8 cellular contexts compared by ENCODE assay signal in genomic region chr6:142846883-142847287, GRCh38.
DNase-seq lines count a peak whose midpoint lies in the region; ATAC-seq and TF ChIP-seq lines count a peak whose summit lies in the region.

No MANE protein-coding gene starts in this region.

- in situ Hi-C loops in IMR-90 (cut with MboI; ENCODE audit: low sequenced_read_pairs): no loop called here

- CTCF ChIA-PET in IMR-90 (lab: Yijun Ruan, JAX): no interaction called here

- H4K91ac ChIP-seq in IMR-90 (ENCODE audit: insufficient read depth, low read depth, low read length): no peak overlapping the region

- H2AFZ ChIP-seq in IMR-90 (replicated peaks; ENCODE audit: low read length, poor library complexity): peak overlapping the region; percentile 24

- H3K9ac ChIP-seq in IMR-90 (ENCODE audit: low read depth, low read length): no peak overlapping the region

- H3K27ac ChIP-seq in IMR-90 (ENCODE audit: insufficient read depth, low read length): peak overlapping the region; percentile 38; the same call in 1 of the 2 replicates

- POLR2A ChIA-PET in IMR-90 (lab: Charles Lee; ENCODE audit: unreplicated experiment): no interaction called here

- H2BK15ac ChIP-seq in IMR-90 (ENCODE audit: low read depth, low read length): 0 out of 3 replicates have a peak overlapping the region, but pooled peaks have one; percentile 17

- peak overlapping the region; percentile 73; the same call in 1 of the 2 replicates for H3K23ac ChIP-seq in IMR-90 (ENCODE audit: low read depth, low read length)

- peak overlapping the region; percentile 82 for H3K4ac ChIP-seq in IMR-90 (ENCODE audit: low read depth, low read length)

- H3K4me2 ChIP-seq in IMR-90 (ENCODE audit: low read depth, low read length): peak overlapping the region; percentile 81

- dilution Hi-C loops in IMR-90 (cut with HindIII; ENCODE audit: low sequenced_read_pairs, unreplicated experiment): no loop called here

- peak overlapping the region; percentile 84 for H2BK5ac ChIP-seq in IMR-90 (ENCODE audit: low read depth, low read length, poor library complexity, severe bottlenecking)

- no peak overlapping the region for H2AK5ac ChIP-seq in IMR-90 (ENCODE audit: low read depth, low read length)

- peaks cover 24% of the 10 kb centered on the region for H3K4me1 ChIP-seq in IMR-90 (ENCODE audit: control insufficient read depth, insufficient read depth, low read length)

- H3K36me3 ChIP-seq in IMR-90 (ENCODE audit: control insufficient read depth, insufficient read depth, low read length): no peaks in the 10 kb centered on the region

- peak overlapping the region; percentile 45; the same call in 1 of the 2 replicates for H4K5ac ChIP-seq in IMR-90 (ENCODE audit: low read depth, low read length)

- peak overlapping the region; percentile 3 to 63; a peak in 1 of 4 replicates for H4K8ac ChIP-seq in IMR-90 (ENCODE audit: low read depth in 2 of 2, low read length in 2 of 2)

- no peaks in the 10 kb centered on the region for H3K9me3 ChIP-seq in IMR-90 (ENCODE audit: control insufficient read depth, insufficient read depth, low read length)

- peak overlapping the region; percentile 65; the same call in 1 of the 2 replicates for H3K14ac ChIP-seq in IMR-90 (replicated peaks; ENCODE audit: low read depth, low read length)

- TF ChIP-seq POLR2A in IMR-90 (IDR thresholded peaks at IDR 0.05; ENCODE audit: low read depth, low read length): peak; percentile 49; the same call in 1 of the 2 replicates

- H3K27me3 ChIP-seq in IMR-90 (ENCODE audit: control insufficient read depth, insufficient read depth, low read length): no peaks in the 10 kb centered on the region

- no TSS peak for BruUV-seq in IMR-90 (replicated peaks; lab: Mats Ljungman, UMichigan)

- peak overlapping the region; percentile 67 for H2BK120ac ChIP-seq in IMR-90 (ENCODE audit: low read depth, low read length)

- H3K27ac Mint-ChIP-seq in mesothelial cell of epicardium: peak overlapping the region; percentile 97

- TF ChIP-seq CTCF in IMR-90 (conservative IDR thresholded peaks at IDR 0.05; ENCODE audit: low read depth, low read length) (no peak), cardiac fibroblast (IDR thresholded peaks at IDR 0.05; ENCODE audit: low read depth, low read length) (no peak), mesothelial cell of epicardium (IDR thresholded peaks at IDR 0.05; ENCODE audit: unreplicated experiment) (no peak)

- peak overlapping the region; percentile 52; the same call in 1 of the 2 replicates for H3K56ac ChIP-seq in IMR-90 (ENCODE audit: extremely low read depth, insufficient read depth, low read length)

- peak; percentile 69 for ATAC-seq in IMR-90 (ENCODE audit: low read depth)

- peak overlapping the region; percentile 77 for H2BK20ac ChIP-seq in IMR-90 (ENCODE audit: low read depth, low read length)

- H3K9me3 Mint-ChIP-seq in mesothelial cell of epicardium: no peaks in the 10 kb centered on the region

- H4K20me1 ChIP-seq in IMR-90 (ENCODE audit: insufficient read depth, low read length): peaks cover 4% of the 10 kb centered on the region; the same call in 1 of the 2 replicates

- no CpG with 5 or more reads among the region's 5 CpGs for whole genome bisulfite sequencing in IMR-90 (ENCODE audit: extremely low coverage in 2 of 2, insufficient read length in 1 of 2), 2 experiments

- H3K18ac ChIP-seq in IMR-90 (ENCODE audit: low read depth, low read length): peak overlapping the region; percentile 52; the same call in 1 of the 2 replicates

- H3K9me1 ChIP-seq in IMR-90 (ENCODE audit: insufficient read depth, low read length): peaks cover 5% of the 10 kb centered on the region

- DNase-seq in AG08395 (ENCODE audit: low spot score): peak; percentile 80
- peak; percentile 95 for DNase-seq in IMR-90
- peak; percentile 81 to 96 for DNase-seq in cardiac fibroblast (ENCODE audit: low read depth in 2 of 2)
- no peak for DNase-seq in mesothelial cell of epicardium (ENCODE audit: low spot score in 2 of 2, unreplicated experiment in 2 of 2)
- no peak for DNase-seq in globus pallidus (ENCODE audit: low spot score)
- no peak for DNase-seq in NOMO-1 treated with dmso at 0.1 percent for 144 hours (lab: John Stamatoyannopoulos, UW; ENCODE audit: unreplicated experiment)
- DNase-seq in NCI-H1092 (lab: John Stamatoyannopoulos, UW): no peak
- DNase-seq in stimulated activated CD4-positive, alpha-beta T cell treated with anti-CD3 and anti-CD28 coated beads, Interleukin-4, amount 100 ng/mL, for 1 hour: no peak

- no peaks in the 10 kb centered on the region for H3K36me3 Mint-ChIP-seq in mesothelial cell of epicardium

- H3K4me3 Mint-ChIP-seq in mesothelial cell of epicardium: peak overlapping the region; percentile 63

- intact Hi-C loops in IMR-90 (cut with micrococcal nuclease): loop anchor here (5.0 kb wide), 1 partner anchor 80 kb away; no protein-coding TSS in a partner anchor

- peaks cover 23 to 70% of the 10 kb centered on the region in 2 experiments for H3K79me1 ChIP-seq in IMR-90 (ENCODE audit: low read depth in 1 of 2, low read length in 2 of 2)

- TF ChIP-seq RAD21 in IMR-90 (IDR thresholded peaks at IDR 0.05; ENCODE audit: low read length): no peak; the same call in 1 of the 2 replicates

- H3K4me1 Mint-ChIP-seq in mesothelial cell of epicardium: peaks cover 90% of the 10 kb centered on the region

- no peak overlapping the region for H3K4me3 ChIP-seq in IMR-90 (ENCODE audit: insufficient read depth, low read depth, low read length)
- H3K4me3 ChIP-seq in cardiac fibroblast (replicated peaks in 1 of 2; ENCODE audit: low read depth in 2 of 2, low read length in 2 of 2): peak overlapping the region in 1 of 2 donors; percentile 11

- H3K27me3 Mint-ChIP-seq in mesothelial cell of epicardium (ENCODE audit: low read depth): no peaks in the 10 kb centered on the region

- H2AK9ac ChIP-seq in IMR-90 (replicated peaks; ENCODE audit: low read depth, low read length, poor library complexity): no peak overlapping the region

TF ChIP-seq in IMR-90, 13 proteins besides CTCF, POLR2A, EP300 and RAD21:
- peak; percentile 70 for TF ChIP-seq CEBPB (IDR thresholded peaks at IDR 0.05; ENCODE audit: low read depth, low read length)
- TF ChIP-seq ELK1 (IDR thresholded peaks at IDR 0.05; ENCODE audit: borderline replicate concordance, low read depth, low read length): no peak
- peak; percentile 57; the same call in 1 of the 2 replicates for TF ChIP-seq USF2 (IDR thresholded peaks at IDR 0.05; ENCODE audit: low read depth, low read length)
- no peak; the same call in 1 of the 2 replicates for TF ChIP-seq MAFK (IDR thresholded peaks at IDR 0.05; ENCODE audit: low read depth, low read length)
- TF ChIP-seq MAZ (IDR thresholded peaks at IDR 0.05; ENCODE audit: borderline replicate concordance, low read depth, low read length): no peak
- peak; percentile 10; the same call in 1 of the 2 replicates for TF ChIP-seq SMC3 (IDR thresholded peaks at IDR 0.05; ENCODE audit: low read depth, low read length)
- peak; percentile 38; the same call in 1 of the 2 replicates for TF ChIP-seq MXI1 (IDR thresholded peaks at IDR 0.05; ENCODE audit: borderline replicate concordance, low read depth, low read length)
- peak; percentile 84 for TF ChIP-seq BHLHE40 (IDR thresholded peaks at IDR 0.05; ENCODE audit: low read depth, low read length)

Comparison
In these comparisons a context has a peak if more than half of its experiments do, and no peak if none do; other contexts are left out.
1. DNase-seq: peak in AG08395 (single experiment), IMR-90 (single experiment) and cardiac fibroblast (2 of 2); none in mesothelial cell of epicardium (0 of 2), globus pallidus (single experiment), NOMO-1 treated with dmso at 0.1 percent for 144 hours (single experiment), NCI-H1092 (single experiment) and stimulated activated CD4-positive, alpha-beta T cell treated with anti-CD3 and anti-CD28 coated beads, Interleukin-4, amount 100 ng/mL, for 1 hour (single experiment).